ENCODE assay signal across 32 cellular contexts in the genomic region with DNA sequence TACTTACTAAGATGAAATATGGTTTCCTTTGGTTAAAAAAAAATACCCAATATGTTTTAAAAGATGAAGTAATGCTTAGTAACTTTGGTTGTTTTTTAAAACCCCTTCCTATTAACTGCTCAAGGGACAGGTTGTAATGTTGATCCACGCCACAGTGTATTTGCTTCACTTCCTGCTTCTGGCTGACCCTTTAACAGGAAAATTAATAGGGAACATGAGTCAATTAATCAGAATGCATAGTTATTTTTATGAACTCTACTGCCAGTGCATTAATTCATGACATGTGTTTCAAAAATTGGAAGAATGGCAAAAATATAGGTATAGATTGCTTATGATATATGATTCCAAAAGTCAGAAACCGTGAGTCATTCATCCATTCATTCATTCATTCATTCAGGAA.
"Had no signal": no experiment of that assay in that cellular context is flagged by ENCODE, and none has a peak within 500 bp of the region (broad histone marks: within the 10 kb centered on the region; RNA-seq: fewer than 3 reads in every experiment).

No MANE protein-coding gene starts in this region.

- H3K4me2 ChIP-seq: hepatocyte had no signal

- H3K4me3 ChIP-seq: cardiac muscle cell, colonic mucosa, dorsolateral prefrontal cortex, hepatocyte, ovary, right lobe of liver, skin epidermis, testis had no signal

- H3K4me1 ChIP-seq: colonic mucosa, right lobe of liver had no signal

- ATAC-seq: activated CD4-positive, CD25-positive, alpha-beta regulatory T cell treated with anti-CD3 and anti-CD28 coated beads, Interleukin-2, amount 50 U/mL, for 24 hours; effector memory CD8-positive, alpha-beta T cell; left colon; right lobe of liver; stimulated activated naive CD8-positive, alpha-beta T cell treated with anti-CD3 and anti-CD28 coated beads, Interleukin-15, Interleukin-2, amounts not matched to agents 100 U/mL and 50 U/mL, for 24 hours had no signal

- H3K27ac Mint-ChIP-seq: activated CD4-positive, alpha-beta memory T cell treated with anti-CD3 and anti-CD28 coated beads for 36 hours; activated CD4-positive, alpha-beta T cell treated with anti-CD3 and anti-CD28 coated beads, Interleukin-2, amount 10 ng/mL, durations not matched to agents 24 days and 14 days; activated naive CD8-positive, alpha-beta T cell; activated T-helper 2 cell treated with anti-CD3 and anti-CD28 coated beads, Interferon-gamma antibody, Interleukin-2, Interleukin-4, amounts not matched to agents 10 μg/mL and 5 μg/mL and 100 μg/mL, durations not matched to agents 14 hours and 24 hours and 36 hours; brain; effector memory CD8-positive, alpha-beta T cell; progenitor cell of endocrine pancreas had no signal

- FAIRE-seq: frontal cortex, kidney, urothelium cell line had no signal

- H3K27ac ChIP-seq: cardiac muscle cell, colonic mucosa, dorsolateral prefrontal cortex, hepatocyte, neutrophil, ovary, right lobe of liver, skin epidermis, testis, WERI-Rb-1 had no signal

- H3K9me3 Mint-ChIP-seq: activated CD4-positive, alpha-beta memory T cell treated with anti-CD3 and anti-CD28 coated beads for 36 hours; activated CD4-positive, alpha-beta T cell treated with anti-CD3 and anti-CD28 coated beads, Interleukin-2, amount 10 ng/mL, durations not matched to agents 24 days and 14 days; activated T-helper 2 cell treated with anti-CD3 and anti-CD28 coated beads, Interferon-gamma antibody, Interleukin-2, Interleukin-4, amounts not matched to agents 10 μg/mL and 5 μg/mL and 100 μg/mL, durations not matched to agents 14 hours and 24 hours and 36 hours; effector memory CD8-positive, alpha-beta T cell; nephron had no signal

- DNase-seq: activated CD4-positive, alpha-beta memory T cell treated with anti-CD3 and anti-CD28 coated beads for 36 hours; activated CD4-positive, alpha-beta T cell treated with anti-CD3 and anti-CD28 coated beads, Interleukin-2, amount 10 ng/mL, durations not matched to agents 24 days and 14 days; activated T-cell treated with anti-CD3 and anti-CD28 coated beads, Interleukin-2, amount 50 U/mL, for 48 hours; anterior cingulate cortex; cerebellar nuclear complex; colonic mucosa; dorsolateral prefrontal cortex; effector memory CD8-positive, alpha-beta T cell; kidney; left colon; mammary epithelial cell; ovary; right lobe of liver; stimulated activated CD4-positive, alpha-beta T cell treated with anti-CD3 and anti-CD28 coated beads, Interleukin-12 subunit alpha, Interleukin-12 subunit beta, amount 100 ng/mL, for 4 hours; stimulated activated CD4-positive, alpha-beta T cell treated with anti-CD3 and anti-CD28 coated beads, Interleukin-4, amount 100 ng/mL, for 1 hour; stimulated activated naive CD8-positive, alpha-beta T cell treated with anti-CD3 and anti-CD28 coated beads, Interleukin-15, Interleukin-2, amounts not matched to agents 100 U/mL and 50 U/mL, for 24 hours; T-helper 9 cell; testis; trophoblast cell; WERI-Rb-1 had no signal

- H3K4me1 Mint-ChIP-seq: activated CD4-positive, alpha-beta T cell treated with anti-CD3 and anti-CD28 coated beads, Interleukin-2, amount 10 ng/mL, durations not matched to agents 24 days and 14 days; brain had no signal

- H3K4me3 Mint-ChIP-seq: activated CD4-positive, alpha-beta memory T cell treated with anti-CD3 and anti-CD28 coated beads for 36 hours; activated CD4-positive, alpha-beta T cell treated with anti-CD3 and anti-CD28 coated beads, Interleukin-2, amount 10 ng/mL, durations not matched to agents 24 days and 14 days; activated naive CD8-positive, alpha-beta T cell; brain; effector memory CD8-positive, alpha-beta T cell; nephron had no signal

- H3K27me3 ChIP-seq: colonic mucosa, hepatocyte, neutrophil, ovary, right lobe of liver, testis had no signal

- H3K36me3 ChIP-seq: cardiac muscle cell, colonic mucosa, neutrophil, ovary, right lobe of liver, WERI-Rb-1 had no signal

- H2AFZ ChIP-seq: hepatocyte had no signal

- H3K36me3 Mint-ChIP-seq: activated CD4-positive, alpha-beta memory T cell treated with anti-CD3 and anti-CD28 coated beads for 36 hours; activated naive CD8-positive, alpha-beta T cell; brain had no signal

- H3K9me3 ChIP-seq: colonic mucosa, neutrophil, ovary, right lobe of liver, testis had no signal
